15 cellular contexts compared by ENCODE assay signal in the genomic region with DNA sequence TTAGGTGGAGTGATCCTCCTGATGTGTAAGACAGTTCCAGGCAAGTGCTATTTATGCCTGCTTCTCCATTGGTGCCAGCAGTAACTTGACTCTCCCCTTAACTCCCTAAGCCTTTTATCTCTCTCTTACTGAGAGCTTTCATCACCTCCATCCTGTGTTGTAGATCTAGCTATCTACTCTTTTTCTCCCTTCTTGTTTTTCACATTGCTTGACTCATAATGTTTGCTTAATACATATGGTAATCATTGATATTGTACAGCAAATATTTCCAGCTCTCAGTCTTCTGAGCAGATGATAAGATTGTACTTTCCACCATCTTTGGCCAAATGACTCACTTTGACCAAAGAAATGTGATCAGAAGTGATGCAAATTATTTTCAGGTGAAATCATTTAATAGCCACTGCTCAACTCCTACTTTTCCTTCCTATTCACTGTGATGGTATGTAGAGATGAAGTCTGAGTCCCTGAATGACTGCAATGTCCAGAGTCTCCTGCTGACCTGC.
DNase-seq lines count a peak whose midpoint lies in the region; ATAC-seq and TF ChIP-seq lines count a peak whose summit lies in the region.
"Had no signal": no experiment of that assay in that cellular context is flagged by ENCODE, and none has a peak within 500 bp of the region (broad histone marks: within the 10 kb centered on the region; RNA-seq: fewer than 3 reads in every experiment).

No MANE protein-coding gene starts in this region.

- intact Hi-C loops in gastrocnemius medialis (cut with DNase I; ENCODE audit: low total_unique reads), result no loop called here
- intact Hi-C loops in mucosa of descending colon (cut with DNase I, micrococcal nuclease), result no loop called here

- H3K27ac Mint-ChIP-seq in activated T-cell treated with anti-CD3 and anti-CD28 coated beads, Interleukin-2, amount 50 U/mL, for 24 hours, result peak overlapping the region; percentile 46
- H3K27ac Mint-ChIP-seq in effector memory CD8-positive, alpha-beta T cell, result no peak overlapping the region
- H3K27ac Mint-ChIP-seq: memory B cell had no signal

- in situ Hi-C loops in gastrocnemius medialis (cut with MboI; ENCODE audit: low sequenced_read_pairs in 4 of 4), result no loop called here

- H3K27me3 ChIP-seq in RWPE2 (ENCODE audit: insufficient read depth, poor library complexity, severe bottlenecking) (no peaks in the 10 kb centered on the region), gastrocnemius medialis (no peaks in the 10 kb centered on the region)
- H3K27me3 ChIP-seq: neutrophil had no signal

- H3K4me3 Mint-ChIP-seq in activated T-cell treated with anti-CD3 and anti-CD28 coated beads, Interleukin-2, amount 50 U/mL, for 24 hours, result no peak overlapping the region
- H3K4me3 Mint-ChIP-seq in effector memory CD8-positive, alpha-beta T cell, result no peak overlapping the region
- H3K4me3 Mint-ChIP-seq: memory B cell had no signal

- no peak for TF ChIP-seq POLR2A in gastrocnemius medialis (IDR thresholded peaks at IDR 0.05)

- no peaks in the 10 kb centered on the region for H3K27me3 Mint-ChIP-seq in activated T-cell treated with anti-CD3 and anti-CD28 coated beads, Interleukin-2, amount 50 U/mL, for 24 hours
- H3K27me3 Mint-ChIP-seq in effector memory CD8-positive, alpha-beta T cell, result no peaks in the 10 kb centered on the region

- DNase-seq in activated T-cell treated with anti-CD3 and anti-CD28 coated beads, Interleukin-2, amount 50 U/mL, for 24 hours, result no peak
- no peak for DNase-seq in activated T-cell treated with anti-CD3 and anti-CD28 coated beads, Interleukin-2, amount 50 U/mL, for 48 hours
- no peak for DNase-seq in RWPE2 (ENCODE audit: low spot score)
- peak; percentile 4 for DNase-seq in fibroblast of peridontal ligament (ENCODE audit: extremely low read depth)
- peak in 1 of 2 donors; percentile 19 for DNase-seq in gastrocnemius medialis
- DNase-seq in effector memory CD8-positive, alpha-beta T cell, result no peak
- DNase-seq in mucosa of descending colon, result no peak
- no peak for DNase-seq in NCI-H2107 treated with DMSO at 0.1 percent for 48 hours (lab: John Stamatoyannopoulos, UW; ENCODE audit: unreplicated experiment)
- DNase-seq: activated CD8-positive, alpha-beta memory T cell treated with anti-CD3 and anti-CD28 coated beads, Interleukin-2, amount 50 U/mL, for 4 hours; glutamatergic neuron; NCI-H1436; NCI-H748 treated with DMSO at 0.1 percent for 48 hours; SHP77 had no signal

- H3K36me3 ChIP-seq in RWPE2 (ENCODE audit: low read depth), result no peaks in the 10 kb centered on the region
- H3K36me3 ChIP-seq in gastrocnemius medialis, result no peaks in the 10 kb centered on the region
- H3K36me3 ChIP-seq in mucosa of descending colon (ENCODE audit: low read depth), result no peaks in the 10 kb centered on the region
- H3K36me3 ChIP-seq: neutrophil had no signal

- H3K36me3 Mint-ChIP-seq in activated T-cell treated with anti-CD3 and anti-CD28 coated beads, Interleukin-2, amount 50 U/mL, for 24 hours (ENCODE audit: low read depth), result peaks cover 20% of the 10 kb centered on the region
- H3K36me3 Mint-ChIP-seq in effector memory CD8-positive, alpha-beta T cell (ENCODE audit: insufficient read depth), result no peaks in the 10 kb centered on the region
- H3K36me3 Mint-ChIP-seq: memory B cell had no signal

- H3K27ac ChIP-seq in RWPE2 (ENCODE audit: poor library complexity, severe bottlenecking), result no peak overlapping the region
- H3K27ac ChIP-seq in gastrocnemius medialis, result no peak overlapping the region
- H3K27ac ChIP-seq: neutrophil had no signal

- H3K4me3 ChIP-seq in RWPE2 (ENCODE audit: severe bottlenecking), result no peak overlapping the region
- H3K4me3 ChIP-seq in gastrocnemius medialis, result no peak overlapping the region
- H3K4me3 ChIP-seq in mucosa of descending colon, result no peak overlapping the region

- no peaks in the 10 kb centered on the region for H3K9me3 ChIP-seq in RWPE2 (ENCODE audit: severe bottlenecking)
- peaks cover 0 to 5% (median 0%) of the 10 kb centered on the region in 3 donors for H3K9me3 ChIP-seq in gastrocnemius medialis
- peaks cover 7% of the 10 kb centered on the region for H3K9me3 ChIP-seq in mucosa of descending colon
- H3K9me3 ChIP-seq: neutrophil had no signal

- H3K4me1 ChIP-seq in RWPE2 (ENCODE audit: insufficient read depth, poor library complexity, severe bottlenecking), result peaks cover 11% of the 10 kb centered on the region
- peaks cover 5 to 18% of the 10 kb centered on the region in 2 donors for H3K4me1 ChIP-seq in gastrocnemius medialis
- no peaks in the 10 kb centered on the region for H3K4me1 ChIP-seq in mucosa of descending colon (ENCODE audit: low read depth)

- ATAC-seq in RWPE2 (ENCODE audit: low read depth) (peak; percentile 87), gastrocnemius medialis (peak; percentile 86 to 91), mucosa of descending colon (no peak)
- ATAC-seq in effector memory CD8-positive, alpha-beta T cell (replicated peaks), result no peak

- TF ChIP-seq CTCF in RWPE2 (IDR thresholded peaks at IDR 0.05; ENCODE audit: poor library complexity, severe bottlenecking), result no peak
- no peak for TF ChIP-seq CTCF in gastrocnemius medialis (IDR thresholded peaks at IDR 0.05 in 4 of 5, conservative IDR thresholded peaks at IDR 0.05 in 1 of 5)
- TF ChIP-seq CTCF in mucosa of descending colon (IDR thresholded peaks at IDR 0.05), result no peak

- peaks cover 13% of the 10 kb centered on the region for H3K9me3 Mint-ChIP-seq in activated T-cell treated with anti-CD3 and anti-CD28 coated beads, Interleukin-2, amount 50 U/mL, for 24 hours
- H3K9me3 Mint-ChIP-seq in effector memory CD8-positive, alpha-beta T cell, result peaks cover 0 to 2% of the 10 kb centered on the region in 2 donors

- H3K4me1 Mint-ChIP-seq in activated T-cell treated with anti-CD3 and anti-CD28 coated beads, Interleukin-2, amount 50 U/mL, for 24 hours (ENCODE audit: low read depth), result peaks cover 37% of the 10 kb centered on the region
- no peaks in the 10 kb centered on the region for H3K4me1 Mint-ChIP-seq in effector memory CD8-positive, alpha-beta T cell (ENCODE audit: low read depth in 2 of 2)
- H3K4me1 Mint-ChIP-seq: memory B cell had no signal

Comparison
In these comparisons a context has a peak if more than half of its experiments do, and no peak if none do; other contexts are left out.
1. ATAC-seq: peak in RWPE2 (single experiment) and gastrocnemius medialis (2 of 2); none in effector memory CD8-positive, alpha-beta T cell (single experiment) and mucosa of descending colon (single experiment).